Comparison of ENCODE assay signal across 2 cellular contexts in the genomic region with DNA sequence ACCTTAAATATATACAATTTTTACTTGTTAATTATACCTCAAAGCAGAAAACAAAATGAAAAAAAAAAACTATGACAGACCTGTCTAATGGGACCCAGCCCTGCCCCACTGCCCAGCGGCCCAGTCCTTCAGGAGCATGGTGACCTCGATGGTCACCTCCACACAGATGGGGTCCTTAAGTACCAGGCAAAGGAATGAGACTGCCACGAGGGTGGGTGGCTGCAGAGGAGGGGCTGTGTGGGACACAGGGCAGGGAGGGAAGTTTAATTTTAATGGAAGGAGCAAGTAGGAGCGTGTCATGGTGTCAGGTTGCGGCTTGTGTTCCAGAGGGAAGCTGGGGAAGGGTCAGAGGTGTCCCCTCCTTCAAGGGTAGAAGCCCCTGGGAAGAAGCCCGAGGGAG.
TF ChIP-seq lines count a peak whose summit lies in the region.

No MANE protein-coding gene starts in this region.

TF ChIP-seq in GM23338, 12 proteins besides CTCF, POLR2A, EP300 and RAD21:
- TF ChIP-seq, protein P1, sequence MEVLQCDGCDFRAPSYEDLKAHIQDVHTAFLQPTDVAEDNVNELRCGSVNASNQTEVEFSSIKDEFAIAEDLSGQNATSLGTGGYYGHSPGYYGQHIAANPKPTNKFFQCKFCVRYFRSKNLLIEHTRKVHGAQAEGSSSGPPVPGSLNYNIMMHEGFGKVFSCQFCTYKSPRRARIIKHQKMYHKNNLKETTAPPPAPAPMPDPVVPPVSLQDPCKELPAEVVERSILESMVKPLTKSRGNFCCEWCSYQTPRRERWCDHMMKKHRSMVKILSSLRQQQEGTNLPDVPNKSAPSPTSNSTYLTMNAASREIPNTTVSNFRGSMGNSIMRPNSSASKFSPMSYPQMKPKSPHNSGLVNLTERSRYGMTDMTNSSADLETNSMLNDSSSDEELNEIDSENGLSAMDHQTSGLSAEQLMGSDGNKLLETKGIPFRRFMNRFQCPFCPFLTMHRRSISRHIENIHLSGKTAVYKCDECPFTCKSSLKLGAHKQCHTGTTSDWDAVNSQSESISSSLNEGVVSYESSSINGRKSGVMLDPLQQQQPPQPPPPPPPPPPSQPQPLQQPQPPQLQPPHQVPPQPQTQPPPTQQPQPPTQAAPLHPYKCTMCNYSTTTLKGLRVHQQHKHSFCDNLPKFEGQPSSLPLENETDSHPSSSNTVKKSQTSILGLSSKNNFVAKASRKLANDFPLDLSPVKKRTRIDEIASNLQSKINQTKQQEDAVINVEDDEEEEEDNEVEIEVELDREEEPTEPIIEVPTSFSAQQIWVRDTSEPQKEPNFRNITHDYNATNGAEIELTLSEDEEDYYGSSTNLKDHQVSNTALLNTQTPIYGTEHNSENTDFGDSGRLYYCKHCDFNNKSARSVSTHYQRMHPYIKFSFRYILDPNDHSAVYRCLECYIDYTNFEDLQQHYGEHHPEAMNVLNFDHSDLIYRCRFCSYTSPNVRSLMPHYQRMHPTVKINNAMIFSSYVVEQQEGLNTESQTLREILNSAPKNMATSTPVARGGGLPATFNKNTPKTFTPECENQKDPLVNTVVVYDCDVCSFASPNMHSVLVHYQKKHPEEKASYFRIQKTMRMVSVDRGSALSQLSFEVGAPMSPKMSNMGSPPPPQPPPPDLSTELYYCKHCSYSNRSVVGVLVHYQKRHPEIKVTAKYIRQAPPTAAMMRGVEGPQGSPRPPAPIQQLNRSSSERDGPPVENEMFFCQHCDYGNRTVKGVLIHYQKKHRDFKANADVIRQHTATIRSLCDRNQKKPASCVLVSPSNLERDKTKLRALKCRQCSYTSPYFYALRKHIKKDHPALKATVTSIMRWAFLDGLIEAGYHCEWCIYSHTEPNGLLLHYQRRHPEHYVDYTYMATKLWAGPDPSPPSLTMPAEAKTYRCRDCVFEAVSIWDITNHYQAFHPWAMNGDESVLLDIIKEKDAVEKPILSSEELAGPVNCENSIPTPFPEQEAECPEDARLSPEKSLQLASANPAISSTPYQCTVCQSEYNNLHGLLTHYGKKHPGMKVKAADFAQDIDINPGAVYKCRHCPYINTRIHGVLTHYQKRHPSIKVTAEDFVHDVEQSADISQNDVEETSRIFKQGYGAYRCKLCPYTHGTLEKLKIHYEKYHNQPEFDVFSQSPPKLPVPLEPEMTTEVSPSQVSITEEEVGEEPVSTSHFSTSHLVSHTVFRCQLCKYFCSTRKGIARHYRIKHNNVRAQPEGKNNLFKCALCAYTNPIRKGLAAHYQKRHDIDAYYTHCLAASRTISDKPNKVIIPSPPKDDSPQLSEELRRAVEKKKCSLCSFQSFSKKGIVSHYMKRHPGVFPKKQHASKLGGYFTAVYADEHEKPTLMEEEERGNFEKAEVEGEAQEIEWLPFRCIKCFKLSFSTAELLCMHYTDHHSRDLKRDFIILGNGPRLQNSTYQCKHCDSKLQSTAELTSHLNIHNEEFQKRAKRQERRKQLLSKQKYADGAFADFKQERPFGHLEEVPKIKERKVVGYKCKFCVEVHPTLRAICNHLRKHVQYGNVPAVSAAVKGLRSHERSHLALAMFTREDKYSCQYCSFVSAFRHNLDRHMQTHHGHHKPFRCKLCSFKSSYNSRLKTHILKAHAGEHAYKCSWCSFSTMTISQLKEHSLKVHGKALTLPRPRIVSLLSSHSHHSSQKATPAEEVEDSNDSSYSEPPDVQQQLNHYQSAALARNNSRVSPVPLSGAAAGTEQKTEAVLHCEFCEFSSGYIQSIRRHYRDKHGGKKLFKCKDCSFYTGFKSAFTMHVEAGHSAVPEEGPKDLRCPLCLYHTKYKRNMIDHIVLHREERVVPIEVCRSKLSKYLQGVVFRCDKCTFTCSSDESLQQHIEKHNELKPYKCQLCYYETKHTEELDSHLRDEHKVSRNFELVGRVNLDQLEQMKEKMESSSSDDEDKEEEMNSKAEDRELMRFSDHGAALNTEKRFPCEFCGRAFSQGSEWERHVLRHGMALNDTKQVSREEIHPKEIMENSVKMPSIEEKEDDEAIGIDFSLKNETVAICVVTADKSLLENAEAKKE (CRISPR knock-in tag; IDR thresholded peaks at IDR 0.05) = no peak
- no peak for TF ChIP-seq NANOG (IDR thresholded peaks at IDR 0.05; ENCODE audit: borderline replicate concordance)
- no peak for TF ChIP-seq CREB1 (CRISPR knock-in tag; IDR thresholded peaks at IDR 0.05; ENCODE audit: low read depth)

TF ChIP-seq in H1, 55 proteins besides CTCF, POLR2A, EP300 and RAD21:
- TF ChIP-seq JUN (IDR thresholded peaks at IDR 0.05; ENCODE audit: low read depth, low read length) (no peak), KDM4A (IDR thresholded peaks at IDR 0.05; ENCODE audit: low read depth, low read length, severe bottlenecking) (no peak), CHD1 (IDR thresholded peaks at IDR 0.05; ENCODE audit: low read depth, low read length) (no peak), CREB1 (IDR thresholded peaks at IDR 0.05) (no peak), CEBPB (IDR thresholded peaks at IDR 0.05; ENCODE audit: low read depth, low read length) (no peak), SP4 (IDR thresholded peaks at IDR 0.05; ENCODE audit: low read length) (no peak), EZH2 (IDR thresholded peaks at IDR 0.05; ENCODE audit: low read depth, low read length, severe bottlenecking) (no peak), SUZ12 (IDR thresholded peaks at IDR 0.05; ENCODE audit: low read length) (no peak), EGR1 (IDR thresholded peaks at IDR 0.05; ENCODE audit: borderline replicate concordance, low read depth, low read length) (no peak), SIN3A (conservative IDR thresholded peaks at IDR 0.05 in 1 of 2, IDR thresholded peaks at IDR 0.05 in 1 of 2; ENCODE audit: low read depth in 1 of 2, low read length in 2 of 2) (no peak), NANOG (IDR thresholded peaks at IDR 0.05; ENCODE audit: insufficient read depth, low read depth, low read length, poor library complexity, severe bottlenecking) (no peak), JUND (IDR thresholded peaks at IDR 0.05; ENCODE audit: low read length) (no peak), NRF1 (IDR thresholded peaks at IDR 0.05; ENCODE audit: low read depth, low read length) (no peak), ZNF274 (IDR thresholded peaks at IDR 0.05; ENCODE audit: borderline replicate concordance, extremely low read depth, low read length) (no peak), SIRT6 (IDR thresholded peaks at IDR 0.05; ENCODE audit: low read length) (no peak)
- TF ChIP-seq, protein P2, sequence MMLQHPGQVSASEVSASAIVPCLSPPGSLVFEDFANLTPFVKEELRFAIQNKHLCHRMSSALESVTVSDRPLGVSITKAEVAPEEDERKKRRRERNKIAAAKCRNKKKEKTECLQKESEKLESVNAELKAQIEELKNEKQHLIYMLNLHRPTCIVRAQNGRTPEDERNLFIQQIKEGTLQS (IDR thresholded peaks at IDR 0.05; ENCODE audit: insufficient read depth, low read depth, low read length) = no peak
